Comparison of ENCODE assay signal across 25 cellular contexts in the genomic region with DNA sequence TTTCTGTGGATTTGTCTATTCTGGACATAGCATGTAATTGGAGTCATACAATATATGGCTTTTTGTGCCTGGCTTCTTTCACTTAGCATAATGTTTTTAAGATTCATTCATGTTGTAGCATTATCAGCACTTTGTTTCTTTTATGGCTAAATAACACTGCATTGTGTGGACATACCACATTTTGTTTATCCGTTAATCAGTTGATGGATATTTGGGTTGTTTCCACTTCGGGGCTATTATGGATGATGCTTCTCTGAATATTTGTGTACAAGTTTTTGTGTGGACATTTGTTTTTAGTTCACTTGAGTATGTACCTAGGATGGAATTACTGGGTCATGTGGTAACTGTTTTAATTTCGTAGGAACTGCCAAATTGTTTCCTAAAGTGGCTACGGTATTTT. TPM values are rescaled to one million over a fixed set of nuclear protein-coding genes. Genes with fewer than 3 reads are reported as not detected.
DNase-seq lines count a peak whose midpoint lies in the region; ATAC-seq and TF ChIP-seq lines count a peak whose summit lies in the region.
"Had no signal": no experiment of that assay in that cellular context is flagged by ENCODE, and none has a peak within 500 bp of the region (broad histone marks: within the 10 kb centered on the region; RNA-seq: fewer than 3 reads in every experiment).

No MANE protein-coding gene starts in this region.

- H3K9me3 ChIP-seq in Loucy (ENCODE audit: insufficient read depth, low read depth, low read length) (no peaks in the 10 kb centered on the region), endodermal cell (ENCODE audit: control insufficient read depth, low read length) (no peaks in the 10 kb centered on the region)
- H3K9me3 ChIP-seq: HAP-1 had no signal

- H3K9me3 Mint-ChIP-seq in activated naive CD4-positive, alpha-beta T cell treated with anti-CD3 and anti-CD28 coated beads, Interleukin-2, amount 50 U/mL, for 24 hours: no peaks in the 10 kb centered on the region
- no peaks in the 10 kb centered on the region for H3K9me3 Mint-ChIP-seq in endodermal cell

- CTCF ChIA-PET in RWPE1 (lab: Yijun Ruan, JAX): interaction anchor here (0.7 kb wide), 1 partner anchor 979 kb away, joined by 3 read pairs; no protein-coding TSS in a partner anchor

- POLR2A ChIA-PET in RWPE1 (lab: Yijun Ruan, JAX; ENCODE audit: low non-redundant PET): no interaction called here

- H3K9me2 ChIP-seq in Loucy (replicated peaks; ENCODE audit: low read depth, low read length): no peaks in the 10 kb centered on the region

- H3K4me3 ChIP-seq in Loucy (ENCODE audit: low read length, poor library complexity, severe bottlenecking) (no peak overlapping the region), endodermal cell (ENCODE audit: low read length) (peak overlapping the region; percentile 20)
- H3K4me3 ChIP-seq: HAP-1 had no signal

- H3K9ac ChIP-seq in Loucy (ENCODE audit: low read depth, low read length, poor library complexity, severe bottlenecking) (no peak overlapping the region), endodermal cell (ENCODE audit: extremely low read depth, low read length, poor library complexity, severe bottlenecking) (no peak overlapping the region)

- H3K27ac ChIP-seq in endodermal cell (ENCODE audit: low read depth, low read length) (no peak overlapping the region), RWPE1 (no peak overlapping the region)

- H3K4me1 ChIP-seq in Loucy (ENCODE audit: insufficient read depth, low read length, poor library complexity, severe bottlenecking) (peaks cover 32% of the 10 kb centered on the region), endodermal cell (ENCODE audit: control insufficient read depth, insufficient read depth, low read length) (no peaks in the 10 kb centered on the region)

- no peak overlapping the region for H3K4me3 Mint-ChIP-seq in activated naive CD4-positive, alpha-beta T cell treated with anti-CD3 and anti-CD28 coated beads, Interleukin-2, amount 50 U/mL, for 24 hours
- H3K4me3 Mint-ChIP-seq in endodermal cell: no peak overlapping the region

- intact Hi-C loops in Right ventricle myocardium superior (cut with DNase I): loop anchor here (10.0 kb wide), 1 partner anchor 74 kb away; no protein-coding TSS in a partner anchor

- WGBS in endodermal cell (ENCODE audit: insufficient coverage in 1 of 2, insufficient read length in 1 of 2), 2 experiments: 99 to 100% methylated on average over 2 to 4 of the region's 4 CpGs

- no peaks in the 10 kb centered on the region for H3K27me3 Mint-ChIP-seq in activated naive CD4-positive, alpha-beta T cell treated with anti-CD3 and anti-CD28 coated beads, Interleukin-2, amount 50 U/mL, for 24 hours
- H3K27me3 Mint-ChIP-seq in endodermal cell (ENCODE audit: insufficient read depth): no peaks in the 10 kb centered on the region

- no peak for ATAC-seq in Right ventricle myocardium superior (ENCODE audit: poor library complexity)
- ATAC-seq: PC-3 had no signal

- H3K79me2 ChIP-seq in Loucy (ENCODE audit: insufficient read depth, low read length): peaks cover 100% of the 10 kb centered on the region

- H3K27me3 ChIP-seq in Loucy (ENCODE audit: insufficient read depth, low read length, poor library complexity, severe bottlenecking) (no peaks in the 10 kb centered on the region), endodermal cell (ENCODE audit: control insufficient read depth, insufficient read depth, low read length, poor library complexity, severe bottlenecking) (no peaks in the 10 kb centered on the region)

- H3K36me3 Mint-ChIP-seq in activated naive CD4-positive, alpha-beta T cell treated with anti-CD3 and anti-CD28 coated beads, Interleukin-2, amount 50 U/mL, for 24 hours: peaks cover 5% of the 10 kb centered on the region
- H3K36me3 Mint-ChIP-seq in endodermal cell (ENCODE audit: low read depth): peaks cover 19% of the 10 kb centered on the region

- no peaks in the 10 kb centered on the region; the same call in 1 of the 2 replicates for H3F3A ChIP-seq in Loucy (ENCODE audit: low read depth)

- H4K20me1 ChIP-seq in Loucy (ENCODE audit: insufficient read depth, low read length, poor library complexity, severe bottlenecking): peaks cover 97% of the 10 kb centered on the region

- peak overlapping the region; percentile 35 for H3K4me2 ChIP-seq in Loucy (ENCODE audit: low read depth, low read length, poor library complexity, severe bottlenecking)

- peaks cover 79% of the 10 kb centered on the region for H3K4me1 Mint-ChIP-seq in activated naive CD4-positive, alpha-beta T cell treated with anti-CD3 and anti-CD28 coated beads, Interleukin-2, amount 50 U/mL, for 24 hours
- H3K4me1 Mint-ChIP-seq in endodermal cell: peaks cover 35% of the 10 kb centered on the region

- H3K36me3 ChIP-seq in Loucy (ENCODE audit: insufficient read depth, low read length) (no peaks in the 10 kb centered on the region), endodermal cell (ENCODE audit: control insufficient read depth, insufficient read depth, low read length) (peaks cover 6% of the 10 kb centered on the region)

- no peak overlapping the region for H2AFZ ChIP-seq in Loucy (ENCODE audit: low read length)

- TF ChIP-seq CTCF in Loucy (conservative IDR thresholded peaks at IDR 0.05; ENCODE audit: low read length): no peak
- no peak for TF ChIP-seq CTCF in endodermal cell (conservative IDR thresholded peaks at IDR 0.05)
- no peak for TF ChIP-seq CTCF in RWPE1 (conservative IDR thresholded peaks at IDR 0.05; ENCODE audit: low read depth)

- H3K27ac Mint-ChIP-seq in activated naive CD4-positive, alpha-beta T cell treated with anti-CD3 and anti-CD28 coated beads, Interleukin-2, amount 50 U/mL, for 24 hours: peak overlapping the region; percentile 60
- no peak overlapping the region for H3K27ac Mint-ChIP-seq in endodermal cell

- DNase-seq in activated naive CD4-positive, alpha-beta T cell (lab: John Stamatoyannopoulos, UW): no peak
- no peak for DNase-seq in endodermal cell
- DNase-seq in RWPE1 (ENCODE audit: low spot score): no peak
- no peak for DNase-seq in Right ventricle myocardium superior
- no peak for DNase-seq in NCI-H510A (lab: John Stamatoyannopoulos, UW)
- DNase-seq: Calu3; DMS153; DND-41; GOT3; IMR-90; KG1; NCI-H1048; NCI-H1417; NCI-H1694; NCI-H2081; NCI-H2171; NCI-H226; NCI-H510A treated with DMSO at 0.1 percent for 48 hours; NCI-H774; NK-92 treated with Interleukin-12 subunit alpha and Interleukin-12 subunit beta, amount 100 ng/mL, for 24 hours; PC-3; SHP77 had no signal

RNA-seq across cellular contexts. Expression of gene LCOR, which starts 6.4 kb away (rescaled TPM):
- total RNA-seq in endodermal cell: 10 to 100 TPM; 36.9 to 43.3 TPM
- 16.6 TPM for polyA plus RNA-seq in endodermal cell (2013, experiment 1 of 2)
- polyA plus RNA-seq in endodermal cell (2013, experiment 2 of 2): 19.4 TPM
- 16.9 TPM for total RNA-seq in Right ventricle myocardium superior
